1 cellular context compared by ENCODE assay signal in genomic region chr11:66068923-66069714, GRCh38.
TF ChIP-seq lines count a peak whose summit lies in the region.

No MANE protein-coding gene starts in this region.

TF ChIP-seq in HCT116, 20 proteins besides CTCF, POLR2A, EP300 and RAD21 (continued from another document):
- TF ChIP-seq MAX (IDR thresholded peaks at IDR 0.05) (no peak), EGR1 (IDR thresholded peaks at IDR 0.05; ENCODE audit: low read depth) (no peak), TCF7L2 (IDR thresholded peaks at IDR 0.05; ENCODE audit: borderline replicate concordance, extremely low read depth, insufficient read depth, insufficient read length) (no peak), EZH2 (IDR thresholded peaks at IDR 0.05) (no peak), SIN3A (IDR thresholded peaks at IDR 0.05; ENCODE audit: low read depth) (no peak), FOSL1 (IDR thresholded peaks at IDR 0.05; ENCODE audit: low read depth) (no peak), REST (IDR thresholded peaks at IDR 0.05; ENCODE audit: low read depth) (no peak)
